ENCODE assay signal across 1 cellular context in genomic region chr18:23545247-23545789, GRCh38.
TF ChIP-seq lines count a peak whose summit lies in the region.

No MANE protein-coding gene starts in this region.

TF ChIP-seq in HepG2, 621 proteins besides CTCF, POLR2A, EP300 and RAD21 (continued from another document and continues in another):
- TF ChIP-seq ZNF878 (CRISPR knock-in tag; IDR thresholded peaks at IDR 0.05) = no peak
- TF ChIP-seq SSRP1 (CRISPR knock-in tag; IDR thresholded peaks at IDR 0.05) = no peak
- no peak for TF ChIP-seq TRAFD1 (CRISPR knock-in tag; IDR thresholded peaks at IDR 0.05; ENCODE audit: borderline replicate concordance)
- TF ChIP-seq NAIF1 (CRISPR knock-in tag; IDR thresholded peaks at IDR 0.05; ENCODE audit: borderline replicate concordance) = no peak
- TF ChIP-seq ZNF333 (CRISPR knock-in tag; IDR thresholded peaks at IDR 0.05; ENCODE audit: borderline replicate concordance) = no peak
- no peak for TF ChIP-seq IKZF4 (CRISPR knock-in tag; IDR thresholded peaks at IDR 0.05; ENCODE audit: borderline replicate concordance, low read depth, not compliant biosample characterization)
- TF ChIP-seq NR2F1 (CRISPR knock-in tag; IDR thresholded peaks at IDR 0.05) = peak; percentile 78 to 80
- TF ChIP-seq ZNF770 (CRISPR knock-in tag; IDR thresholded peaks at IDR 0.05) = peak; percentile 98
- TF ChIP-seq ZNF615 (CRISPR knock-in tag; IDR thresholded peaks at IDR 0.05; ENCODE audit: borderline replicate concordance) = no peak
- TF ChIP-seq ZNF776 (CRISPR knock-in tag; IDR thresholded peaks at IDR 0.05) = no peak
- no peak for TF ChIP-seq ZNF556 (CRISPR knock-in tag; IDR thresholded peaks at IDR 0.05; ENCODE audit: borderline replicate concordance)
- no peak for TF ChIP-seq ZNF234 (CRISPR knock-in tag; conservative IDR thresholded peaks at IDR 0.05)
- TF ChIP-seq RARG (CRISPR knock-in tag; IDR thresholded peaks at IDR 0.05; ENCODE audit: low read depth) = no peak
- TF ChIP-seq LCORL (IDR thresholded peaks at IDR 0.05) = no peak
- no peak for TF ChIP-seq LCORL (CRISPR knock-in tag; IDR thresholded peaks at IDR 0.05)
- TF ChIP-seq ZGPAT (CRISPR knock-in tag; IDR thresholded peaks at IDR 0.05) = peak; percentile 80
- TF ChIP-seq HNF1A (IDR thresholded peaks at IDR 0.05; ENCODE audit: low read depth) = no peak
- TF ChIP-seq HNF1A (CRISPR knock-in tag; IDR thresholded peaks at IDR 0.05; ENCODE audit: borderline replicate concordance) = no peak
- TF ChIP-seq NFATC3 (CRISPR knock-in tag; IDR thresholded peaks at IDR 0.05) = no peak
- peak; percentile 28 for TF ChIP-seq CBX1 (IDR thresholded peaks at IDR 0.05; ENCODE audit: low read depth)
- peak; percentile 14; the same call in 1 of the 2 replicates for TF ChIP-seq ZFY (CRISPR knock-in tag; IDR thresholded peaks at IDR 0.05)
- no peak for TF ChIP-seq RNF219 (CRISPR knock-in tag; IDR thresholded peaks at IDR 0.05)
- TF ChIP-seq BCLAF1 (IDR thresholded peaks at IDR 0.05) = no peak
- no peak; the same call in 1 of the 2 replicates for TF ChIP-seq ZNF3 (CRISPR knock-in tag; IDR thresholded peaks at IDR 0.05)
- no peak for TF ChIP-seq ZNF83 (CRISPR knock-in tag; IDR thresholded peaks at IDR 0.05; ENCODE audit: borderline replicate concordance)
- 0 out of 2 replicates have a peak, but pooled peaks have one; percentile 30 for TF ChIP-seq MEIS2 (CRISPR knock-in tag; IDR thresholded peaks at IDR 0.05)
- TF ChIP-seq ATF3 (CRISPR knock-in tag; IDR thresholded peaks at IDR 0.05) = no peak
- TF ChIP-seq EZH2 (conservative IDR thresholded peaks at IDR 0.05; ENCODE audit: low read depth, low read length) = no peak
- TF ChIP-seq ZNF367 (CRISPR knock-in tag; IDR thresholded peaks at IDR 0.05; ENCODE audit: borderline replicate concordance) = no peak
- TF ChIP-seq HMGXB3 (CRISPR knock-in tag; IDR thresholded peaks at IDR 0.05; ENCODE audit: borderline replicate concordance) = no peak
- no peak for TF ChIP-seq LRRFIP1 (CRISPR knock-in tag; conservative IDR thresholded peaks at IDR 0.05)
- no peak for TF ChIP-seq HMG20B (CRISPR knock-in tag; conservative IDR thresholded peaks at IDR 0.05)
- TF ChIP-seq GABPB1 (CRISPR knock-in tag; IDR thresholded peaks at IDR 0.05) = no peak
- TF ChIP-seq FOXM1 (CRISPR knock-in tag; IDR thresholded peaks at IDR 0.05) = no peak
- no peak for TF ChIP-seq ZSCAN31 (CRISPR knock-in tag; IDR thresholded peaks at IDR 0.05; ENCODE audit: low read depth)
- TF ChIP-seq EHMT2 (IDR thresholded peaks at IDR 0.05; ENCODE audit: borderline replicate concordance, low read depth, low read length) = no peak
- TF ChIP-seq ZNF484 (CRISPR knock-in tag; IDR thresholded peaks at IDR 0.05; ENCODE audit: borderline replicate concordance, low read depth) = no peak
- TF ChIP-seq PCBP2 (optimal IDR thresholded peaks at IDR 0.05; ENCODE audit: low read depth, low read length, poor library complexity, severe bottlenecking) = no peak
- TF ChIP-seq RELA (CRISPR knock-in tag; IDR thresholded peaks at IDR 0.05) = no peak
